In genomic region chr2:36479406-36479805, GRCh38 we compare ENCODE assay signal across 17 cellular contexts.
"Had no signal": no experiment of that assay in that cellular context is flagged by ENCODE, and none has a peak within 500 bp of the region (broad histone marks: within the 10 kb centered on the region; RNA-seq: fewer than 3 reads in every experiment).

No MANE protein-coding gene starts in this region.

- ATAC-seq: activated CD8-positive, alpha-beta T cell treated with anti-CD3 and anti-CD28 coated beads for 36 hours; activated naive CD8-positive, alpha-beta T cell treated with anti-CD3 and anti-CD28 coated beads, Interleukin-2, amount 50 U/mL, for 24 hours; activated T-cell treated with anti-CD3 and anti-CD28 coated beads, Interleukin-2, amount 50 U/mL, for 72 hours; naive thymus-derived CD8-positive, alpha-beta T cell; right cardiac atrium; stimulated activated naive CD8-positive, alpha-beta T cell treated with anti-CD3 and anti-CD28 coated beads, Interleukin-15, Interleukin-2, amounts not matched to agents 100 U/mL and 50 U/mL, for 24 hours; upper lobe of right lung had no signal

- H3K4me3 Mint-ChIP-seq: activated CD8-positive, alpha-beta T cell treated with anti-CD3 and anti-CD28 coated beads for 36 hours; activated naive CD8-positive, alpha-beta T cell treated with anti-CD3 and anti-CD28 coated beads, Interleukin-2, amount 50 U/mL, for 24 hours; activated T-cell treated with anti-CD3 and anti-CD28 coated beads, Interleukin-2, amount 50 U/mL, for 72 hours; naive thymus-derived CD8-positive, alpha-beta T cell had no signal

- DNase-seq: activated CD4-positive, alpha-beta T cell treated with anti-CD3 and anti-CD28 coated beads for 4 hours; activated CD8-positive, alpha-beta memory T cell treated with anti-CD3 and anti-CD28 coated beads, Interleukin-2, amount 50 U/mL, for 4 hours; activated CD8-positive, alpha-beta T cell treated with anti-CD3 and anti-CD28 coated beads for 36 hours; activated naive CD4-positive, alpha-beta T cell treated with Interleukin-2 at 50 U/mL for 16 hours; activated naive CD8-positive, alpha-beta T cell treated with anti-CD3 and anti-CD28 coated beads, Interleukin-2, amount 50 U/mL, for 24 hours; activated T-cell treated with anti-CD3 and anti-CD28 coated beads, Interleukin-2, amount 50 U/mL, for 72 hours; caudate nucleus; effector memory CD4-positive, alpha-beta T cell; hypothalamus; naive thymus-derived CD8-positive, alpha-beta T cell; right cardiac atrium; stimulated activated naive CD8-positive, alpha-beta T cell treated with anti-CD3 and anti-CD28 coated beads, Interleukin-15, Interleukin-2, amounts not matched to agents 100 U/mL and 50 U/mL, for 24 hours; SW 1271; upper lobe of right lung had no signal

- H3K27me3 ChIP-seq: neutrophil, suprapubic skin, upper lobe of right lung had no signal

- H3K4me3 ChIP-seq: coronary artery, suprapubic skin, upper lobe of right lung had no signal

- H3K27ac Mint-ChIP-seq: activated CD8-positive, alpha-beta T cell treated with anti-CD3 and anti-CD28 coated beads for 36 hours; activated naive CD8-positive, alpha-beta T cell treated with anti-CD3 and anti-CD28 coated beads, Interleukin-2, amount 50 U/mL, for 24 hours; activated T-cell treated with anti-CD3 and anti-CD28 coated beads, Interleukin-2, amount 50 U/mL, for 72 hours; naive thymus-derived CD8-positive, alpha-beta T cell had no signal

- H3K27me3 Mint-ChIP-seq: activated CD8-positive, alpha-beta T cell treated with anti-CD3 and anti-CD28 coated beads for 36 hours; activated naive CD8-positive, alpha-beta T cell treated with anti-CD3 and anti-CD28 coated beads, Interleukin-2, amount 50 U/mL, for 24 hours; naive thymus-derived CD8-positive, alpha-beta T cell had no signal

- H3K9me3 ChIP-seq: neutrophil had no signal

- H3K36me3 ChIP-seq: neutrophil had no signal

- H3K27ac ChIP-seq: neutrophil, suprapubic skin had no signal
